In genomic region chr21:38380391-38381137, GRCh38 we compare ENCODE assay signal across 11 cellular contexts.
DNase-seq lines count a peak whose midpoint lies in the region; ATAC-seq and TF ChIP-seq lines count a peak whose summit lies in the region.
"Had no signal": no experiment of that assay in that cellular context is flagged by ENCODE, and none has a peak within 500 bp of the region (broad histone marks: within the 10 kb centered on the region; RNA-seq: fewer than 3 reads in every experiment).

No MANE protein-coding gene starts in this region.

- DNase-seq in DND-41 (no peak), amniotic epithelial cell (ENCODE audit: low read depth) (peak; percentile 16), mesothelial cell of epicardium (ENCODE audit: low spot score in 2 of 2, unreplicated experiment in 2 of 2) (no peak), NCI-H526 treated with DMSO at 0.1 percent for 48 hours (lab: John Stamatoyannopoulos, UW) (no peak)
- DNase-seq in Jurkat, Clone E6-1 (ENCODE audit: low read depth, low spot score) = peak; percentile 77
- DNase-seq in stimulated activated CD4-positive, alpha-beta T cell treated with anti-CD3 and anti-CD28 coated beads, Interleukin-2, amount 100 ng/mL, for 24 hours = no peak
- DNase-seq: activated naive CD8-positive, alpha-beta T cell treated with anti-CD3 and anti-CD28 coated beads for 36 hours; MG63; WERI-Rb-1 had no signal

- no peak overlapping the region for H3K4me3 ChIP-seq in DND-41 (ENCODE audit: low read depth in 1 of 2, low read length in 2 of 2)
- H3K4me3 ChIP-seq in Jurkat, Clone E6-1 (ENCODE audit: low read length) = no peak overlapping the region
- H3K4me3 ChIP-seq: MG63 had no signal

- H3K4me2 ChIP-seq in DND-41 (ENCODE audit: insufficient read depth, low read length) = no peak overlapping the region

- no peaks in the 10 kb centered on the region for H3K27me3 Mint-ChIP-seq in mesothelial cell of epicardium (ENCODE audit: low read depth)

- H3K27ac Mint-ChIP-seq in mesothelial cell of epicardium = peak overlapping the region; percentile 81
- H3K27ac Mint-ChIP-seq: activated naive CD8-positive, alpha-beta T cell treated with anti-CD3 and anti-CD28 coated beads for 36 hours had no signal

- H3K79me2 ChIP-seq in DND-41 (ENCODE audit: insufficient read depth, low read length) = no peaks in the 10 kb centered on the region
- H3K79me2 ChIP-seq: parathyroid adenoma had no signal

- H3K36me3 ChIP-seq in DND-41 (ENCODE audit: insufficient read depth, low read length) = no peaks in the 10 kb centered on the region
- H3K36me3 ChIP-seq: MG63, WERI-Rb-1 had no signal

- peaks cover 16% of the 10 kb centered on the region for H3K4me1 Mint-ChIP-seq in mesothelial cell of epicardium

- H3K4me1 ChIP-seq in DND-41 (ENCODE audit: insufficient read depth, low read length) = no peaks in the 10 kb centered on the region
- H3K4me1 ChIP-seq: parathyroid adenoma had no signal

- H3K9me3 ChIP-seq in DND-41 (ENCODE audit: insufficient read depth, low read length, severe bottlenecking) = no peaks in the 10 kb centered on the region
- H3K9me3 ChIP-seq: MG63 had no signal

- no peak overlapping the region for H2AFZ ChIP-seq in DND-41 (ENCODE audit: low read depth, low read length)
- H2AFZ ChIP-seq: parathyroid adenoma had no signal

- no peak overlapping the region for H3K4me3 Mint-ChIP-seq in mesothelial cell of epicardium
- H3K4me3 Mint-ChIP-seq: activated naive CD8-positive, alpha-beta T cell treated with anti-CD3 and anti-CD28 coated beads for 36 hours had no signal

- H3K9me3 Mint-ChIP-seq in mesothelial cell of epicardium = no peaks in the 10 kb centered on the region
- H3K9me3 Mint-ChIP-seq: activated naive CD8-positive, alpha-beta T cell treated with anti-CD3 and anti-CD28 coated beads for 36 hours had no signal

- 0 out of 3 replicates have a peak, but pooled peaks have one; percentile 45 for ATAC-seq in DND-41 (ENCODE audit: insufficient read depth, low read depth)
- ATAC-seq in HG03571 (IDR thresholded peaks at IDR 0.05; ENCODE audit: unreplicated experiment) = no peak

- H3K27ac ChIP-seq in DND-41 (ENCODE audit: low read length) = no peak overlapping the region
- H3K27ac ChIP-seq: parathyroid adenoma, WERI-Rb-1 had no signal

- H3K9ac ChIP-seq in DND-41 (ENCODE audit: low read depth, low read length) = no peak overlapping the region
- H3K9ac ChIP-seq: parathyroid adenoma had no signal

- no peaks in the 10 kb centered on the region for H3K36me3 Mint-ChIP-seq in mesothelial cell of epicardium

- TF ChIP-seq CTCF in DND-41 (IDR thresholded peaks at IDR 0.05; ENCODE audit: borderline replicate concordance, extremely low read depth, low read length, poor library complexity, severe bottlenecking) (peak; percentile 43), mesothelial cell of epicardium (IDR thresholded peaks at IDR 0.05; ENCODE audit: unreplicated experiment) (peak; percentile 36)

- no peaks in the 10 kb centered on the region for H3K27me3 ChIP-seq in DND-41 (ENCODE audit: insufficient read depth, low read length, poor library complexity)
- H3K27me3 ChIP-seq: MG63 had no signal

- H4K20me1 ChIP-seq in DND-41 (ENCODE audit: insufficient read depth, low read length) = no peaks in the 10 kb centered on the region

Comparison
In these comparisons a context has a peak if more than half of its experiments do, and no peak if none do; other contexts are left out.
1. DNase-seq: peak in Jurkat, Clone E6-1 (single experiment) and amniotic epithelial cell (single experiment); none in DND-41 (single experiment), mesothelial cell of epicardium (0 of 2), NCI-H526 treated with DMSO at 0.1 percent for 48 hours (single experiment) and stimulated activated CD4-positive, alpha-beta T cell treated with anti-CD3 and anti-CD28 coated beads, Interleukin-2, amount 100 ng/mL, for 24 hours (0 of 2).